In the genomic region with DNA sequence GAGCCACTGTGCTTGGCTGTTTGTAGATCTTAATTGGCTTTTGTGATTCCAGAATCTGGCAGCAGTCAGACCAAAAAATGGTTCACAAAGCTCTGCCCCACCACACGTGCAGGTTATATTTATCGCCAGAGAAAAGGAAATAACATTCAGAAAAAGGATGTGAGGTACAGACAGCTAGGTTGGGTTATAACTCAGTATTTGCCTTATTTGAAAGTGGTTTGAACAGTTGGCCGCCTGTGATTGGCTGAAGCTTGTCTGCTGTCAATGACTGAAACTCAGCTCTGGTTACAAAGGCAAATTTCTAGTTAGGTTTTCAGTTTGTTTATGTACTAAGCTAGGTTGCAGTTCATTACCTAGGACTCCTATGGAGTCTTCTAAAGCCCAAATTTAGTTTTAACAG, we compare ENCODE assay signal across 16 cellular contexts.
DNase-seq lines count a peak whose midpoint lies in the region; ATAC-seq lines count a peak whose summit lies in the region.
"Had no signal": no experiment of that assay in that cellular context is flagged by ENCODE, and none has a peak within 500 bp of the region (broad histone marks: within the 10 kb centered on the region; RNA-seq: fewer than 3 reads in every experiment).

No MANE protein-coding gene starts in this region.

- H3K9me3 Mint-ChIP-seq in memory B cell, result no peaks in the 10 kb centered on the region
- H3K9me3 Mint-ChIP-seq: activated T-helper 2 cell treated with anti-CD3 and anti-CD28 coated beads, Interferon-gamma antibody, Interleukin-2, Interleukin-4, amounts not matched to agents 10 μg/mL and 5 μg/mL and 100 μg/mL, durations not matched to agents 14 hours and 24 hours and 36 hours; endodermal cell; nephron had no signal

- H3K4me1 Mint-ChIP-seq in memory B cell, result peaks cover 2% of the 10 kb centered on the region
- H3K4me1 Mint-ChIP-seq: endodermal cell, nephron had no signal

- DNase-seq in memory B cell (ENCODE audit: low spot score in 2 of 2) (no peak), ACHN (no peak), NCI-H524 (lab: John Stamatoyannopoulos, UW) (no peak), midbrain (lab: John Stamatoyannopoulos, UW) (no peak)
- DNase-seq: activated CD4-positive, CD25-positive, alpha-beta regulatory T cell treated with anti-CD3 and anti-CD28 coated beads, Interleukin-2, amount 50 U/mL, for 72 hours; COR-L47; endodermal cell; left colon; NCI-H1694 treated with DMSO at 0.1 percent for 48 hours; thyroid gland had no signal

- ATAC-seq in GM18870 (IDR thresholded peaks at IDR 0.05; ENCODE audit: unreplicated experiment) (peak; percentile 82), GM21576 (IDR thresholded peaks at IDR 0.05; ENCODE audit: unreplicated experiment) (peak; percentile 55), HG03457 (IDR thresholded peaks at IDR 0.05; ENCODE audit: unreplicated experiment) (peak; percentile 56), memory B cell (ENCODE audit: low read depth) (peak; percentile 58)
- ATAC-seq: HepG2, left colon had no signal

- peaks cover 1% of the 10 kb centered on the region for H3K36me3 Mint-ChIP-seq in memory B cell

- H3K27me3 Mint-ChIP-seq in memory B cell, result no peaks in the 10 kb centered on the region

- in situ Hi-C loops in ACHN (cut with HindIII; ENCODE audit: low pct_ligation_motif_present, low pct_unique_long_range_greater_than_20kb, low sequenced_read_pairs), result no loop called here

- no peak overlapping the region for H3K27ac Mint-ChIP-seq in memory B cell
- H3K27ac Mint-ChIP-seq: activated T-helper 2 cell treated with anti-CD3 and anti-CD28 coated beads, Interferon-gamma antibody, Interleukin-2, Interleukin-4, amounts not matched to agents 10 μg/mL and 5 μg/mL and 100 μg/mL, durations not matched to agents 14 hours and 24 hours and 36 hours; endodermal cell; nephron had no signal

- H3K4me3 Mint-ChIP-seq in memory B cell, result no peak overlapping the region
- H3K4me3 Mint-ChIP-seq: endodermal cell, nephron had no signal
